In the genomic region with DNA sequence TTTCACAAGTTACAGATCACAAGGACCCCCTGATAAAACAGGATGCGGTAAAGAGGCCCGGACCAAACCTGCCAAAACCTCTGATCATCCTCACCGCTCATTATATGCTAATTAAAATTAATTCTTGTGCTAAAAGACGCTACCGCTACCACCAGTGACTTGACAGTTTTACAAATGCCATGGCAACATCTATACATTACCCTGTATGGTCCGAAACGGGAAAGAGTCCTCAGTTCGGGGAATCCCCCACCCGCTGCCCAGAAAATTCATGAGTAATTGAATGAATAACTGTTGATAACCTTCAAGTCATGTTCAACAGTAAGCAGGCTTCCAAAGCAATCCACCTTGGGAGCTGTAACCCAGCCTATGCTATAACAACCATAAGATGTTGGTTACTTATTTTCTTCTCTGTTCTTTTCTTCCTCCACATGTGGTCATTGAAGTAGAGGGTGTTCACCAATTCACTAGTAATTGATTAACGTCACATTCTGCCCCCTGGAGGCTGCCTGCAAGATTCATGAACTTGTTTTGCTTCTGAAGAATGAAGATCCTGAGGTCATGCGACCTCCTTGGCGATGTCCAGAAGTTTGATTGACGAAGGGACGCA, we compare ENCODE assay signal across 8 cellular contexts. TPM values are rescaled to one million over a fixed set of nuclear protein-coding genes. Genes with fewer than 3 reads are reported as not detected.
A peak's percentile ranks its signal among the peaks of the same experiment; 100 is the strongest.
DNase-seq lines count a peak whose midpoint lies in the region; ATAC-seq and TF ChIP-seq lines count a peak whose summit lies in the region.

No MANE protein-coding gene starts in this region.

- TF ChIP-seq RAD21 in HCT116 (IDR thresholded peaks at IDR 0.05; ENCODE audit: low read depth), result peak; percentile 84

- H3K9me3 ChIP-seq in HCT116 (ENCODE audit: control insufficient read depth in 1 of 2, insufficient read depth in 1 of 2, low read depth in 1 of 2, low read length in 2 of 2) (no peaks in the 10 kb centered on the region), OCI-LY3 (ENCODE audit: insufficient read depth, low read length) (0 out of 2 replicates have a peak, but pooled peaks cover 2% of the 10 kb centered on the region), fibroblast of lung (ENCODE audit: control insufficient read depth, insufficient read depth, low read depth, low read length) (no peaks in the 10 kb centered on the region)

- peak; percentile 76 for ATAC-seq in HCT116

- H2AFZ ChIP-seq in HCT116 (ENCODE audit: low read depth, low read length, poor library complexity, severe bottlenecking) (no peak overlapping the region), OCI-LY3 (ENCODE audit: low read depth, low read length) (peak overlapping the region; percentile 78), fibroblast of lung (ENCODE audit: low read length) (no peak overlapping the region)

- TF ChIP-seq CTCF in HCT116 (IDR thresholded peaks at IDR 0.05 in 2 of 3, conservative IDR thresholded peaks at IDR 0.05 in 1 of 3; ENCODE audit: borderline replicate concordance in 1 of 3, insufficient read depth in 1 of 3, low read depth in 2 of 3, low read length in 2 of 3) (peak; percentile 65 to 80 (median 75)), OCI-LY3 (IDR thresholded peaks at IDR 0.05; ENCODE audit: low read depth, low read length) (peak; percentile 96), fibroblast of lung (conservative IDR thresholded peaks at IDR 0.05 in 1 of 2, IDR thresholded peaks at IDR 0.05 in 1 of 2; ENCODE audit: low read depth in 1 of 2, low read length in 2 of 2) (peak; percentile 48 to 65)

- H3K79me2 ChIP-seq in HCT116 (ENCODE audit: insufficient read depth, low read length) (no peaks in the 10 kb centered on the region), OCI-LY3 (ENCODE audit: low read length) (no peaks in the 10 kb centered on the region), fibroblast of lung (ENCODE audit: control insufficient read depth, insufficient read depth, low read length) (no peaks in the 10 kb centered on the region)

- no peak for TF ChIP-seq POLR2A in HCT116 (IDR thresholded peaks at IDR 0.05; ENCODE audit: borderline replicate concordance, extremely low read depth, insufficient read depth, insufficient read length)

- intact Hi-C loops in HCT116 (cut with micrococcal nuclease), result loop anchor here (1.0 to 5.0 kb wide), 5 partner anchors 110 to 1065 kb away; no protein-coding TSS in a partner anchor

- H3K36me3 ChIP-seq in HCT116 (ENCODE audit: control insufficient read depth in 1 of 2, insufficient read depth in 2 of 2, low read length in 2 of 2), result no peaks in the 10 kb centered on the region
- no peaks in the 10 kb centered on the region for H3K36me3 ChIP-seq in OCI-LY3 (replicated peaks; ENCODE audit: low read depth, low read length)
- H3K36me3 ChIP-seq in fibroblast of lung (ENCODE audit: control insufficient read depth, insufficient read depth, low read length), result no peaks in the 10 kb centered on the region

- H3K27me3 ChIP-seq in HCT116 (ENCODE audit: insufficient read depth, low read length), result no peaks in the 10 kb centered on the region
- peaks cover 17% of the 10 kb centered on the region for H3K27me3 ChIP-seq in OCI-LY3 (ENCODE audit: low read depth, low read length)
- H3K27me3 ChIP-seq in fibroblast of lung (ENCODE audit: control insufficient read depth, insufficient read depth, low read length), result peaks cover 18% of the 10 kb centered on the region

- no peak overlapping the region for H3K27ac ChIP-seq in HCT116 (ENCODE audit: low read depth, low read length)
- peak overlapping the region; percentile 21; the same call in 1 of the 2 replicates for H3K27ac ChIP-seq in OCI-LY3 (ENCODE audit: low read length)
- no peak overlapping the region for H3K27ac ChIP-seq in fibroblast of lung (ENCODE audit: insufficient read depth, low read length)

- DNase-seq in COR-L47 (lab: John Stamatoyannopoulos, UW), result peak; percentile 27
- DNase-seq in HCT116 (ENCODE audit: low read depth, low spot score), result peak; percentile 53
- DNase-seq in activated T-cell treated with anti-CD3 and anti-CD28 coated beads for 4 hours, result peak; percentile 61
- DNase-seq in fibroblast of lung (ENCODE audit: low read depth in 2 of 2), result peak; percentile 38 to 70
- DNase-seq in smooth muscle cell of the brain vasculature (ENCODE audit: low read depth, low spot score), result peak; percentile 12
- DNase-seq in C1 segment of cervical spinal cord (lab: John Stamatoyannopoulos, UW), result no peak
- no peak for DNase-seq in NCI-H2227 treated with DMSO at 0.1 percent for 48 hours (lab: John Stamatoyannopoulos, UW)

- RAD21 ChIA-PET in HCT116 (lab: Charles Lee; ENCODE audit: low non-redundant PET in 1 of 2, low total read pairs in 2 of 2, uncharacterized antibody in 2 of 2, unreplicated experiment in 2 of 2), result no interaction called here

- POLR2A ChIA-PET in HCT116 (lab: Charles Lee), result no interaction called here

- no peaks in the 10 kb centered on the region for H3K4me1 ChIP-seq in HCT116 (ENCODE audit: control insufficient read depth in 1 of 2, insufficient read depth in 2 of 2, low read length in 2 of 2)
- peaks cover 52% of the 10 kb centered on the region for H3K4me1 ChIP-seq in OCI-LY3 (ENCODE audit: low read length)
- H3K4me1 ChIP-seq in fibroblast of lung (ENCODE audit: control insufficient read depth, extremely low read depth, insufficient read depth, low read length), result no peaks in the 10 kb centered on the region

- no peak overlapping the region for H3K4me2 ChIP-seq in HCT116 (ENCODE audit: low read length)
- H3K4me2 ChIP-seq in OCI-LY3 (ENCODE audit: low read length), result peak overlapping the region; percentile 78
- H3K4me2 ChIP-seq in fibroblast of lung (ENCODE audit: extremely low read depth, insufficient read depth, low read length), result no peak overlapping the region

- H4K20me1 ChIP-seq in HCT116 (ENCODE audit: insufficient read depth) (no peaks in the 10 kb centered on the region), OCI-LY3 (ENCODE audit: insufficient read depth, low read length) (no peaks in the 10 kb centered on the region), fibroblast of lung (ENCODE audit: control insufficient read depth, extremely low read depth, insufficient read depth, low read length) (no peaks in the 10 kb centered on the region)

- H3K9ac ChIP-seq in HCT116 (ENCODE audit: low read length) (no peak overlapping the region), OCI-LY3 (ENCODE audit: low read length) (peak overlapping the region; percentile 43), fibroblast of lung (ENCODE audit: insufficient read depth, low read length) (no peak overlapping the region)

- CTCF ChIA-PET in HCT116 (lab: Charles Lee), result interaction anchor here (0.7 to 0.9 kb wide), 2 partner anchors 349 to 350 kb away, joined by 3 read pairs; no protein-coding TSS in a partner anchor

- no TSS peak for BruUV-seq in HCT116 (replicated peaks; lab: Mats Ljungman, UMichigan)

- H3K9me2 ChIP-seq in HCT116 (ENCODE audit: insufficient read depth), result no peaks in the 10 kb centered on the region

- no peak overlapping the region for H3K4me3 ChIP-seq in HCT116 (replicated peaks in 1 of 2; ENCODE audit: low read depth in 1 of 2, low read length in 2 of 2)
- peak overlapping the region; percentile 66 for H3K4me3 ChIP-seq in OCI-LY3 (ENCODE audit: low read length)
- no peak overlapping the region for H3K4me3 ChIP-seq in fibroblast of lung (replicated peaks in 1 of 4; ENCODE audit: control extremely low read depth in 1 of 4, insufficient read depth in 1 of 4, low read depth in 3 of 4, low read length in 4 of 4)

TF ChIP-seq in HCT116, 20 proteins besides CTCF, POLR2A, EP300 and RAD21:
- TF ChIP-seq CBX3 (IDR thresholded peaks at IDR 0.05; ENCODE audit: low read depth), result 0 out of 2 replicates have a peak, but pooled peaks have one; percentile 10
- TF ChIP-seq SIN3A (IDR thresholded peaks at IDR 0.05; ENCODE audit: low read depth), result no peak
- TF ChIP-seq ZNF274 (IDR thresholded peaks at IDR 0.05; ENCODE audit: low read depth, low read length), result no peak

RNA-seq across cellular contexts. Expression of a gene that starts 20.6 kb away (rescaled TPM):
- 1.8 TPM for total RNA-seq in HCT116 (2021; ENCODE audit: unreplicated experiment)
- 1.1 and 2.5 TPM in 2 replicates for polyA plus RNA-seq in HCT116 (2012)
- 0.26 and 1.3 TPM in 2 replicates for total RNA-seq in fibroblast of lung
- 0.20 TPM in 1 of 2 replicates, not detected in the other for polyA plus RNA-seq in fibroblast of lung
- 0.12 and 1.2 TPM in 2 replicates for polyA plus RNA-seq in fibroblast of lung (2012)
- 2.7 TPM in 1 of 2 replicates, not detected in the other for polyA minus RNA-seq in fibroblast of lung (ENCODE audit: low replicate concordance)

RNA-seq across cellular contexts. Expression of a gene that starts 34.8 kb away (rescaled TPM):
- total RNA-seq in HCT116 (2021; ENCODE audit: unreplicated experiment) (20.1 TPM), fibroblast of lung (8.7 and 14.7 TPM in 2 replicates)
- polyA plus RNA-seq in HCT116 (2012), result 18.7 and 19.9 TPM in 2 replicates
- 2.8 TPM in 2 replicates for polyA plus RNA-seq in fibroblast of lung
- 4.1 TPM in 2 replicates for polyA plus RNA-seq in fibroblast of lung (2012)
- 5.1 and 7.6 TPM in 2 replicates for polyA minus RNA-seq in fibroblast of lung (ENCODE audit: low replicate concordance)

RNA-seq across cellular contexts. Expression of a gene that starts 40.6 kb away (rescaled TPM):
- 0.71 TPM for total RNA-seq in HCT116 (2021; ENCODE audit: unreplicated experiment)
- 1.1 and 1.4 TPM in 2 replicates for polyA plus RNA-seq in HCT116 (2012)
- 21.8 and 22.1 TPM in 2 replicates for total RNA-seq in fibroblast of lung
- polyA plus RNA-seq in fibroblast of lung, result 11.0 and 14.3 TPM in 2 replicates
- polyA plus RNA-seq in fibroblast of lung (2012), result 9.3 and 12.3 TPM in 2 replicates
- 13.3 and 21.6 TPM in 2 replicates for polyA minus RNA-seq in fibroblast of lung (ENCODE audit: low replicate concordance)

Comparison
In these comparisons a context has a peak if more than half of its experiments do, and no peak if none do; other contexts are left out.
1. DNase-seq: peak in COR-L47 (single experiment), HCT116 (single experiment), activated T-cell treated with anti-CD3 and anti-CD28 coated beads for 4 hours (single experiment), fibroblast of lung (2 of 2) and smooth muscle cell of the brain vasculature (single experiment); none in C1 segment of cervical spinal cord (0 of 14) and NCI-H2227 treated with DMSO at 0.1 percent for 48 hours (single experiment).
2. RNA of a gene that starts 40.6 kb away (total RNA-seq): 21.8 to 22.1 TPM in fibroblast of lung; 0.71 TPM in HCT116 (single experiment); every median in the first group is over 10 times any median in the second.
3. Peak in every context shown above with its lines, with median percentiles within 50 percentile points of each other: CTCF ChIP-seq.